8 cellular contexts compared by ENCODE assay signal in genomic region chr1:6245086-6245868, GRCh38. TPM values are rescaled to one million over a fixed set of nuclear protein-coding genes. Genes with fewer than 3 reads are reported as not detected.
DNase-seq lines count a peak whose midpoint lies in the region; ATAC-seq and TF ChIP-seq lines count a peak whose summit lies in the region.

No MANE protein-coding gene starts in this region.

- peak overlapping the region; percentile 55; the same call in 1 of the 2 replicates for H3K9ac ChIP-seq in iPS-20b (ENCODE audit: low read depth, low read length)

- peak; percentile 65 for DNase-seq in COLO829 (ENCODE audit: low spot score)
- DNase-seq in NCI-H128 (lab: John Stamatoyannopoulos, UW; ENCODE audit: unreplicated experiment), result peak; percentile 70
- DNase-seq in UCSD-AML1 (lab: John Stamatoyannopoulos, UW; ENCODE audit: unreplicated experiment), result peak; percentile 87
- peak; percentile 83 to 87 (median 83) for DNase-seq in body of pancreas
- peak; percentile 53 to 79 (median 69) for DNase-seq in stimulated activated CD4-positive, alpha-beta T cell treated with anti-CD3 and anti-CD28 coated beads, Interleukin-12 subunit alpha, Interleukin-12 subunit beta, amount 100 ng/mL, for 48 hours (ENCODE audit: low read depth in 2 of 3, low spot score in 1 of 3)

- peaks cover 35% of the 10 kb centered on the region for H3K4me1 ChIP-seq in body of pancreas
- peaks cover 25% of the 10 kb centered on the region for H3K4me1 ChIP-seq in iPS-20b (ENCODE audit: insufficient read depth, low read length)

- WGBS in body of pancreas, 2 donors, result 1 to 6% methylated on average over 7 to 54 of the region's 79 CpGs

- no peak overlapping the region for H3K27ac ChIP-seq in body of pancreas
- H3K27ac ChIP-seq in iPS-20b (ENCODE audit: low read length), result no peak overlapping the region

- peak in 1 of 3 donors; percentile 7 for TF ChIP-seq POLR2A in body of pancreas (IDR thresholded peaks at IDR 0.05)

- no peaks in the 10 kb centered on the region for H3K9me3 ChIP-seq in body of pancreas
- H3K9me3 ChIP-seq in iPS-20b (ENCODE audit: insufficient read depth, low read depth, low read length), result no peaks in the 10 kb centered on the region

- H3K36me3 ChIP-seq in body of pancreas (replicated peaks in 1 of 2; ENCODE audit: insufficient read depth in 1 of 2, low read depth in 2 of 2) (no peaks in the 10 kb centered on the region), iPS-20b (ENCODE audit: insufficient read depth, low read depth, low read length) (no peaks in the 10 kb centered on the region)

- TF ChIP-seq CTCF in body of pancreas (IDR thresholded peaks at IDR 0.05), result peak; percentile 75 to 97 (median 88)

- intact Hi-C loops in body of pancreas (cut with DNase I), result loop anchor here (5.0 to 10.0 kb wide), 2 partner anchors 157 to 190 kb away; no protein-coding TSS in a partner anchor

- H3K27me3 ChIP-seq in body of pancreas, result peaks cover 4 to 49% of the 10 kb centered on the region in 2 donors
- H3K27me3 ChIP-seq in iPS-20b (ENCODE audit: insufficient read depth, low read length), result peaks cover 74% of the 10 kb centered on the region

- H3K4me3 ChIP-seq in body of pancreas (no peak overlapping the region), iPS-20b (ENCODE audit: low read length) (peak overlapping the region; percentile 86; the same call in 1 of the 2 replicates)

- ATAC-seq in GM21619 (IDR thresholded peaks at IDR 0.05; ENCODE audit: unreplicated experiment) (peak; percentile 51), body of pancreas (peak; percentile 86), GM18873 (IDR thresholded peaks at IDR 0.05; ENCODE audit: low FRiP score, unreplicated experiment) (no peak)

RNA-seq across cellular contexts. Expression of gene HES3, which starts 1.3 kb away (rescaled TPM):
- not detected for total RNA-seq in body of pancreas

RNA-seq across cellular contexts. Expression of gene ICMT, which starts 9.5 kb away (rescaled TPM):
- 10 to 100 TPM; 26.4 to 26.7 TPM for total RNA-seq in body of pancreas

RNA-seq across cellular contexts. Expression of gene GPR153, which starts 15.6 kb away (rescaled TPM):
- 1 to 10 TPM; 2.3 to 4.9 TPM for total RNA-seq in body of pancreas

RNA-seq across cellular contexts. Expression of gene RNF207, which starts 39.4 kb away (rescaled TPM):
- 10 to 100 TPM; 25.2 to 52.4 TPM for total RNA-seq in body of pancreas

RNA-seq across cellular contexts. Expression of gene RPL22, which starts 45.9 kb away (rescaled TPM):
- 100 to 1,000 TPM; 112 to 148 TPM for total RNA-seq in body of pancreas
